Comparison of ENCODE assay signal across 1 cellular context in genomic region chr19:49590071-49590970, GRCh38.
TF ChIP-seq lines count a peak whose summit lies in the region.

No MANE protein-coding gene starts in this region.

TF ChIP-seq in K562, 482 proteins besides CTCF, POLR2A, EP300 and RAD21 (continued from another document and continues in another):
- TF ChIP-seq ZNF518B (CRISPR knock-in tag; IDR thresholded peaks at IDR 0.05) (no peak), FOSL1 (tag; conservative IDR thresholded peaks at IDR 0.05) (no peak), THRA (IDR thresholded peaks at IDR 0.05) (no peak), CREB5 (CRISPR knock-in tag; IDR thresholded peaks at IDR 0.05) (no peak), CCAR2 (IDR thresholded peaks at IDR 0.05; ENCODE audit: low read depth, low read length) (no peak), E2F5 (CRISPR knock-in tag; IDR thresholded peaks at IDR 0.05) (0 out of 2 replicates have a peak, but pooled peaks have one; percentile 23), ZNF140 (CRISPR knock-in tag; IDR thresholded peaks at IDR 0.05) (no peak), THRB (CRISPR knock-in tag; conservative IDR thresholded peaks at IDR 0.05) (no peak), E2F1 (CRISPR knock-in tag; IDR thresholded peaks at IDR 0.05) (no peak), MLLT1 (IDR thresholded peaks at IDR 0.05) (0 out of 4 replicates have a peak, but pooled peaks of 1 of the 2 experiments have one; percentile 30), E2F8 (IDR thresholded peaks at IDR 0.05; ENCODE audit: low read depth, partially characterized antibody) (no peak), PHTF2 (CRISPR knock-in tag; IDR thresholded peaks at IDR 0.05) (no peak), CBX8 (IDR thresholded peaks at IDR 0.05; ENCODE audit: borderline replicate concordance, extremely low read depth, low read depth, low read length, poor library complexity, severe bottlenecking) (no peak), TAL1 (IDR thresholded peaks at IDR 0.05) (no peak), HDAC6 (IDR thresholded peaks at IDR 0.05; ENCODE audit: low read depth, low read length) (no peak), REST (CRISPR knock-in tag; IDR thresholded peaks at IDR 0.05; ENCODE audit: low read depth) (no peak), JUNB (CRISPR knock-in tag; conservative IDR thresholded peaks at IDR 0.05) (no peak), CHD4 (IDR thresholded peaks at IDR 0.05; ENCODE audit: insufficient read depth, insufficient replicate concordance, low read depth, low read length, poor library complexity, severe bottlenecking) (peak; percentile 20), FOXJ2 (tag; IDR thresholded peaks at IDR 0.05) (no peak), NKRF (IDR thresholded peaks at IDR 0.05; ENCODE audit: borderline replicate concordance) (peak; percentile 79), MECOM (CRISPR knock-in tag; IDR thresholded peaks at IDR 0.05) (no peak), SMARCB1 (IDR thresholded peaks at IDR 0.05; ENCODE audit: insufficient read length, low read depth) (no peak), DPF2 (IDR thresholded peaks at IDR 0.05) (peak; percentile 73), NFYB (IDR thresholded peaks at IDR 0.05; ENCODE audit: extremely low read depth, insufficient read length) (peak; percentile 24), NR0B1 (IDR thresholded peaks at IDR 0.05; ENCODE audit: partially characterized antibody) (no peak), RFX1 (IDR thresholded peaks at IDR 0.05) (no peak), SMARCC2 (IDR thresholded peaks at IDR 0.05; ENCODE audit: low read depth) (no peak), ZNF146 (CRISPR knock-in tag; IDR thresholded peaks at IDR 0.05; ENCODE audit: unreplicated experiment) (no peak), NRF1 (conservative IDR thresholded peaks at IDR 0.05 in 1 of 2, IDR thresholded peaks at IDR 0.05 in 1 of 2) (peak; percentile 33 to 45; a peak in 3 of 4 replicates), ZNF511 (CRISPR knock-in tag; IDR thresholded peaks at IDR 0.05) (peak; percentile 66; the same call in 1 of the 2 replicates), ZKSCAN8 (CRISPR knock-in tag; IDR thresholded peaks at IDR 0.05) (no peak)
